Comparison of ENCODE assay signal across 15 cellular contexts in the genomic region with DNA sequence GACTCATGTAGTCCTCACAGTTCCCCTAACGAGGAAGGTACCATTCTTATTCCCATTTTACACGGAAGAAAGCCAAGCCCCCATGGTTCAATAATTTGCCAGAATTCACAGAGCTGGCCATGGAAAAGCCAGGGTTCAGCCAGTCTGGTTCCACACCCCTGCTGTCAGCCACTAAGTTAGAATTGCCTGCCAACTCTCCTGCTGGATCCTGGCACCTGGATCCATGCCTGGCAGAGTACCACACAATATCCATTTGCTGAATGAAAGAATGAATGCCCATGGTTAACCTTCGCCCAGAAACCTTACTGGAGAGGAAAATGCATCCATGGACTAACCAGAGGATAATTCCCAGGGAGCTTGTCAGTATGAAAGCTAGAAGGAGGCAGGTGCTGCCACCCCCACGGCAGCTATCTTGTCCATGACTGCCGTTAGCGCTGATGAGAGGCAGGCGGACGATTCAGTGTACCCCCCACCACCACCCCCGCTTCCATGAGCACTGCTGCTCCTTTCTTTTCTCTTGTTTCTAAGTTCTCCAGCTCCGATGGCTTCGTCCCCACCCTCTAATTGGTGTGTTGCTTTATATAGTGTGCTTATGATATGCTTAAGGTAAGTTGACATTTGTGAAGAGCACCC.
A peak's percentile ranks its signal among the peaks of the same experiment; 100 is the strongest.
DNase-seq lines count a peak whose midpoint lies in the region; ATAC-seq and TF ChIP-seq lines count a peak whose summit lies in the region.
"Had no signal": no experiment of that assay in that cellular context is flagged by ENCODE, and none has a peak within 500 bp of the region (broad histone marks: within the 10 kb centered on the region; RNA-seq: fewer than 3 reads in every experiment).

No MANE protein-coding gene starts in this region.

- H3K27me3 ChIP-seq in right atrium auricular region = no peaks in the 10 kb centered on the region
- H3K27me3 ChIP-seq: BLaER1 treated with 17β-estradiol and CSF1 and Interleukin-3, amounts not matched to agents 10 nM and 100 nM; SJSA1 had no signal

- H3K27ac ChIP-seq in right atrium auricular region = no peak overlapping the region
- H3K27ac ChIP-seq: BLaER1 treated with 17β-estradiol and CSF1 and Interleukin-3, amounts not matched to agents 10 nM and 100 nM; SJSA1 had no signal

- TF ChIP-seq CTCF in right atrium auricular region (IDR thresholded peaks at IDR 0.05) (no peak), GM10266 (IDR thresholded peaks at IDR 0.05; ENCODE audit: control insufficient read depth, insufficient read depth, low read depth, missing control alignments) (no peak)

- H3K4me3 ChIP-seq in right atrium auricular region = no peak overlapping the region
- H3K4me3 ChIP-seq: BLaER1 treated with 17β-estradiol and CSF1 and Interleukin-3, amounts not matched to agents 10 nM and 100 nM; HAP-1; SJSA1 had no signal

- intact Hi-C loops in Right ventricle myocardium inferior (cut with DNase I) (no loop called here), left ventricle myocardium superior (cut with micrococcal nuclease) (no loop called here)

- H3K4me1 ChIP-seq in right atrium auricular region = peaks cover 0 to 7% of the 10 kb centered on the region in 2 donors
- H3K4me1 ChIP-seq: HAP-1, SJSA1 had no signal

- ATAC-seq in Right ventricle myocardium inferior (peak; percentile 60), left ventricle myocardium superior (peak; percentile 81), HG03342 (IDR thresholded peaks at IDR 0.05; ENCODE audit: unreplicated experiment) (no peak)

- DNase-seq in Right ventricle myocardium inferior (ENCODE audit: missing footprints) (no peak), right atrium auricular region (ENCODE audit: low spot score) (no peak), cerebellar nuclear complex (lab: John Stamatoyannopoulos, UW) (peak; percentile 19 to 83), left ventricle myocardium superior (peak; percentile 54), GOT3 (lab: John Stamatoyannopoulos, UW) (no peak), NCI-H2171 (lab: John Stamatoyannopoulos, UW) (no peak), GM10266 (ENCODE audit: extremely low spot score) (no peak)
- DNase-seq: NCI-H2081 treated with DMSO at 0.1 percent for 48 hours, NCI-H226, NCI-H526 treated with DMSO at 0.1 percent for 48 hours, RPMI8226 had no signal

- no peaks in the 10 kb centered on the region for H3K9me3 ChIP-seq in right atrium auricular region
- H3K9me3 ChIP-seq: BLaER1 treated with 17β-estradiol and CSF1 and Interleukin-3, amounts not matched to agents 10 nM and 100 nM; HAP-1; SJSA1 had no signal

- H3K36me3 ChIP-seq in right atrium auricular region = no peaks in the 10 kb centered on the region
- H3K36me3 ChIP-seq: BLaER1 treated with 17β-estradiol and CSF1 and Interleukin-3, amounts not matched to agents 10 nM and 100 nM; HAP-1; SJSA1 had no signal

Comparison
In these comparisons a context has a peak if more than half of its experiments do, and no peak if none do; other contexts are left out.
1. DNase-seq: peak in cerebellar nuclear complex (2 of 2) and left ventricle myocardium superior (single experiment); none in Right ventricle myocardium inferior (single experiment), right atrium auricular region (single experiment), GOT3 (single experiment), NCI-H2171 (single experiment) and GM10266 (single experiment).